8 cellular contexts compared by ENCODE assay signal in the genomic region with DNA sequence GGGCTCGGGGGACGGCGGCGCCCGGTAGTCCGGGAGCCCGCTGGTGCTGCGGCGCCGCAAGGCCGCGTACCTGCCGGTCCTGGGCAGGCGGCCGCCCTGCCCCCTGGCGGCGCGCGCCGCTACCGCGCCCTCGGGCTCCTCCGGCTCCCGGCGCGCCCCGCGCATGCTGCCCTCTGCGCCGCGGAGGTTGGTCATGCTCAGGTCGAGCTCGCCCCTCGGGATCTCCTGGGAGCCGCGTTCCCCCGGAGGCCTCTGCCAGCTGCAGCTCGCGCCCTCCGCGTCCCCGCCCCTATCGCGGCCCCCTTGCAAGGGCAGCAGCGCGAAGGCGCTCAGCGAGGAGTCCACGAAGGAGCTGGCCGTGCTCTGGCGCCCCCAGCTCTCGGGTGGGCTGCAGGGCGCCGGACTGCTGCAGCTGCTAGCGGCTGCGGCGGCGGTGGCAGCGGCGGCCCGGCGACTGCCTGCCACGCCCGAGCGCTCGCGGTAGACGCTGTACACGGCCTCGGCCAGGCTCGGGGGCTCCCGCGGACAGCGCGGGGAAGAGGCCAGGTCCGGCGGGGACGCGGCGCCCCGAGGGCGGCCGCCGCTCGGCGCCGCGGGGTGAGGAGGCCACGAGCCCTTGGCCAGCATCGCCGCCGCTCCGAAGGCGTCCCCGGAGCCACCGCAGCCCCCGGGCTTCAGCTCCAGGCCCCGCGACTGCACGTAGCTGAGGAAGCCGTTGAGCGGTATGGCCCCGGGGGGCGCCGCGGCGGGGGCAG.
A peak's percentile ranks its signal among the peaks of the same experiment; 100 is the strongest.
DNase-seq lines count a peak whose midpoint lies in the region; ATAC-seq lines count a peak whose summit lies in the region.

No MANE protein-coding gene starts in this region.

- H3K4me3 ChIP-seq in adipocyte (ENCODE audit: low read length) = peak overlapping the region; percentile 72

- no peaks in the 10 kb centered on the region for H3K36me3 ChIP-seq in adipocyte (ENCODE audit: control insufficient read depth, insufficient read depth, low read length, severe bottlenecking)

- H3K27me3 ChIP-seq in adipocyte (replicated peaks; ENCODE audit: control insufficient read depth, insufficient read depth, low read length) = peaks cover 26% of the 10 kb centered on the region

- no peaks in the 10 kb centered on the region for H3K4me1 ChIP-seq in adipocyte (ENCODE audit: control insufficient read depth, insufficient read depth, low read length)

- no peak overlapping the region for H3K9ac ChIP-seq in adipocyte (ENCODE audit: low read length)

- ATAC-seq in GM19468 (IDR thresholded peaks at IDR 0.05; ENCODE audit: extremely low read depth, unreplicated experiment) = peak; percentile 48
- peak; percentile 71 for ATAC-seq in HG03558 (IDR thresholded peaks at IDR 0.05; ENCODE audit: extremely low read depth, unreplicated experiment)

- H3K9me3 ChIP-seq in adipocyte (ENCODE audit: control insufficient read depth, low read length) = no peaks in the 10 kb centered on the region

- DNase-seq in DMS114 treated with DMSO at 0.1 percent for 48 hours (lab: John Stamatoyannopoulos, UW; ENCODE audit: unreplicated experiment) (peak; percentile 15), adipocyte (ENCODE audit: low read depth) (no peak), iPS-NIHi7 (ENCODE audit: extremely low spot score) (peak; percentile 80), NCI-H2171 treated with DMSO at 0.1 percent for 48 hours (lab: John Stamatoyannopoulos, UW) (no peak), SIG-M5 treated with dmso at 0.1 percent for 504 hours (lab: John Stamatoyannopoulos, UW; ENCODE audit: unreplicated experiment) (no peak)
- peak; percentile 62 for DNase-seq in stimulated activated CD4-positive, alpha-beta T cell treated with anti-CD3 and anti-CD28 coated beads, Interleukin-15, amount 100 ng/mL, for 24 hours

Comparison
In these comparisons a context has a peak if more than half of its experiments do, and no peak if none do; other contexts are left out.
1. DNase-seq: peak in DMS114 treated with DMSO at 0.1 percent for 48 hours (single experiment), iPS-NIHi7 (single experiment) and stimulated activated CD4-positive, alpha-beta T cell treated with anti-CD3 and anti-CD28 coated beads, Interleukin-15, amount 100 ng/mL, for 24 hours (single experiment); none in adipocyte (single experiment), NCI-H2171 treated with DMSO at 0.1 percent for 48 hours (single experiment) and SIG-M5 treated with dmso at 0.1 percent for 504 hours (single experiment).